8 cellular contexts compared by ENCODE assay signal in the genomic region with DNA sequence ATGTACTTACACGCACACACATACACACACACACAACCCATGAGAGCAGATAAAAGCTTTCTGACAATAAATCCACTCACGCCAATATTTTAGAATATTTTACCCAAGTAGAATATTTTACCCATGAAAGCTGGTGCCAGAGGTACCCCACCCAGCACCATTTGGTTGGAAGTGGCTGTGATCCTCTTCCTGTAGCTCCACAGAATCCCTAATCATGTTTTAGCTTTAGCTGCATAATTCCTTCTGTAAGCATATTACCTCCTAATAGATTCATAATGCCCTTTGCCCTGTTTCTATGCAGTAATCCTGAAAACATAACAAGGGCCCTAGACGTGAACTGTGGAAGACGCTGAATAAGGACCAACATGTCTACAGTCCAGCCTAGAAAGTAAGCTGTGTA.
DNase-seq lines count a peak whose midpoint lies in the region; ATAC-seq and TF ChIP-seq lines count a peak whose summit lies in the region.
"Had no signal": no experiment of that assay in that cellular context is flagged by ENCODE, and none has a peak within 500 bp of the region (broad histone marks: within the 10 kb centered on the region; RNA-seq: fewer than 3 reads in every experiment).

No MANE protein-coding gene starts in this region.

- peaks cover 3% of the 10 kb centered on the region for H3K4me1 ChIP-seq in fibroblast of lung (ENCODE audit: control insufficient read depth, extremely low read depth, insufficient read depth, low read length)

- no peaks in the 10 kb centered on the region for H3K79me2 ChIP-seq in fibroblast of lung (ENCODE audit: control insufficient read depth, insufficient read depth, low read length)

- H3K4me3 Mint-ChIP-seq in WTC11: no peak overlapping the region
- peak overlapping the region; percentile 52 for H3K4me3 Mint-ChIP-seq in stimulated activated memory B cell treated with anti-CD40 and anti-IgM and Interleukin-4, amounts not matched to agents 10 μg/mL and 1 μg/mL and 100 μg/mL, for 72 hours
- no peak overlapping the region for H3K4me3 Mint-ChIP-seq in nephron progenitor cell

- no peak for DNase-seq in HL-60 (ENCODE audit: low read depth in 1 of 2, low spot score in 1 of 2)
- no peak for DNase-seq in WTC11 (ENCODE audit: low spot score)
- peak in 1 of 2 donors; percentile 22 for DNase-seq in fibroblast of lung (ENCODE audit: low read depth in 2 of 2)
- no peak for DNase-seq in NCI-H187 (lab: John Stamatoyannopoulos, UW)
- no peak for DNase-seq in nephron progenitor cell
- DNase-seq: Kasumi-1 had no signal

- H3K36me3 Mint-ChIP-seq in WTC11: 0 out of 2 replicates have a peak, but pooled peaks cover 2% of the 10 kb centered on the region
- H3K36me3 Mint-ChIP-seq in stimulated activated memory B cell treated with anti-CD40 and anti-IgM and Interleukin-4, amounts not matched to agents 10 μg/mL and 1 μg/mL and 100 μg/mL, for 72 hours: peaks cover 23% of the 10 kb centered on the region
- H3K36me3 Mint-ChIP-seq in nephron progenitor cell (ENCODE audit: low read depth): peaks cover 18% of the 10 kb centered on the region

- no peaks in the 10 kb centered on the region for H4K20me1 ChIP-seq in fibroblast of lung (ENCODE audit: control insufficient read depth, extremely low read depth, insufficient read depth, low read length)

- H3K4me3 ChIP-seq in HL-60 (replicated peaks; ENCODE audit: insufficient read depth, low read length): no peak overlapping the region
- H3K4me3 ChIP-seq in fibroblast of lung (replicated peaks in 1 of 4; ENCODE audit: control extremely low read depth in 1 of 4, insufficient read depth in 1 of 4, low read depth in 3 of 4, low read length in 4 of 4): no peak overlapping the region

- no peak overlapping the region for H3K9ac ChIP-seq in fibroblast of lung (ENCODE audit: insufficient read depth, low read length)

- no peaks in the 10 kb centered on the region for H3K9me3 ChIP-seq in fibroblast of lung (ENCODE audit: control insufficient read depth, insufficient read depth, low read depth, low read length)

- H2AFZ ChIP-seq in fibroblast of lung (ENCODE audit: low read length): no peak overlapping the region

- H3K4me2 ChIP-seq in fibroblast of lung (ENCODE audit: extremely low read depth, insufficient read depth, low read length): peak overlapping the region; percentile 28

- H3K27me3 ChIP-seq in HL-60 (ENCODE audit: insufficient read depth, poor library complexity, severe bottlenecking): no peaks in the 10 kb centered on the region
- no peaks in the 10 kb centered on the region for H3K27me3 ChIP-seq in fibroblast of lung (ENCODE audit: control insufficient read depth, insufficient read depth, low read length)

- H3K27ac Mint-ChIP-seq in WTC11 (0 out of 2 replicates have a peak overlapping the region, but pooled peaks have one; percentile 14), nephron progenitor cell (no peak overlapping the region)
- H3K27ac Mint-ChIP-seq in stimulated activated memory B cell treated with anti-CD40 and anti-IgM and Interleukin-4, amounts not matched to agents 10 μg/mL and 1 μg/mL and 100 μg/mL, for 72 hours: peak overlapping the region; percentile 88

- peaks cover 41% of the 10 kb centered on the region for H3K4me1 Mint-ChIP-seq in WTC11
- peaks cover 58% of the 10 kb centered on the region for H3K4me1 Mint-ChIP-seq in stimulated activated memory B cell treated with anti-CD40 and anti-IgM and Interleukin-4, amounts not matched to agents 10 μg/mL and 1 μg/mL and 100 μg/mL, for 72 hours
- peaks cover 28% of the 10 kb centered on the region for H3K4me1 Mint-ChIP-seq in nephron progenitor cell

- H3K36me3 ChIP-seq in fibroblast of lung (ENCODE audit: control insufficient read depth, insufficient read depth, low read length): no peaks in the 10 kb centered on the region

- no peaks in the 10 kb centered on the region for H3K9me3 Mint-ChIP-seq in WTC11
- no peaks in the 10 kb centered on the region for H3K9me3 Mint-ChIP-seq in stimulated activated memory B cell treated with anti-CD40 and anti-IgM and Interleukin-4, amounts not matched to agents 10 μg/mL and 1 μg/mL and 100 μg/mL, for 72 hours
- no peaks in the 10 kb centered on the region for H3K9me3 Mint-ChIP-seq in nephron progenitor cell

- CTCF ChIA-PET in WTC11 (lab: Charles Lee): interaction anchor here (0.5 kb wide), 2 partner anchors 139 to 303 kb away, joined by 3 read pairs; no protein-coding TSS in a partner anchor

- TF ChIP-seq CTCF in HL-60 (IDR thresholded peaks at IDR 0.05; ENCODE audit: insufficient read depth, low read length) (no peak), WTC11 (IDR thresholded peaks at IDR 0.05) (no peak), fibroblast of lung (conservative IDR thresholded peaks at IDR 0.05 in 1 of 2, IDR thresholded peaks at IDR 0.05 in 1 of 2; ENCODE audit: low read depth in 1 of 2, low read length in 2 of 2) (no peak), nephron progenitor cell (IDR thresholded peaks at IDR 0.05) (no peak)

- H3K27ac ChIP-seq in HL-60 (replicated peaks): peak overlapping the region; percentile 57
- peak overlapping the region; percentile 5 for H3K27ac ChIP-seq in fibroblast of lung (ENCODE audit: insufficient read depth, low read length)

- POLR2A ChIA-PET in WTC11 (lab: Charles Lee): no interaction called here

- ATAC-seq in WTC11 (no peak), GM21717 (IDR thresholded peaks at IDR 0.05; ENCODE audit: unreplicated experiment) (no peak)
- peak; percentile 6 for ATAC-seq in stimulated activated memory B cell treated with anti-CD40 and anti-IgM and Interleukin-4, amounts not matched to agents 10 μg/mL and 1 μg/mL and 100 μg/mL, for 72 hours

- H3K27me3 Mint-ChIP-seq in WTC11 (ENCODE audit: low read depth) (no peaks in the 10 kb centered on the region), nephron progenitor cell (ENCODE audit: low read depth, poor library complexity) (no peaks in the 10 kb centered on the region)
- H3K27me3 Mint-ChIP-seq in stimulated activated memory B cell treated with anti-CD40 and anti-IgM and Interleukin-4, amounts not matched to agents 10 μg/mL and 1 μg/mL and 100 μg/mL, for 72 hours: no peaks in the 10 kb centered on the region

TF ChIP-seq in WTC11, 78 proteins besides CTCF, POLR2A, EP300 and RAD21:
- no peak for TF ChIP-seq ZMAT4 (CRISPR knock-in tag; IDR thresholded peaks at IDR 0.05)
- no peak for TF ChIP-seq ZNF416 (CRISPR knock-in tag; IDR thresholded peaks at IDR 0.05)
